8 cellular contexts compared by ENCODE assay signal in the genomic region with DNA sequence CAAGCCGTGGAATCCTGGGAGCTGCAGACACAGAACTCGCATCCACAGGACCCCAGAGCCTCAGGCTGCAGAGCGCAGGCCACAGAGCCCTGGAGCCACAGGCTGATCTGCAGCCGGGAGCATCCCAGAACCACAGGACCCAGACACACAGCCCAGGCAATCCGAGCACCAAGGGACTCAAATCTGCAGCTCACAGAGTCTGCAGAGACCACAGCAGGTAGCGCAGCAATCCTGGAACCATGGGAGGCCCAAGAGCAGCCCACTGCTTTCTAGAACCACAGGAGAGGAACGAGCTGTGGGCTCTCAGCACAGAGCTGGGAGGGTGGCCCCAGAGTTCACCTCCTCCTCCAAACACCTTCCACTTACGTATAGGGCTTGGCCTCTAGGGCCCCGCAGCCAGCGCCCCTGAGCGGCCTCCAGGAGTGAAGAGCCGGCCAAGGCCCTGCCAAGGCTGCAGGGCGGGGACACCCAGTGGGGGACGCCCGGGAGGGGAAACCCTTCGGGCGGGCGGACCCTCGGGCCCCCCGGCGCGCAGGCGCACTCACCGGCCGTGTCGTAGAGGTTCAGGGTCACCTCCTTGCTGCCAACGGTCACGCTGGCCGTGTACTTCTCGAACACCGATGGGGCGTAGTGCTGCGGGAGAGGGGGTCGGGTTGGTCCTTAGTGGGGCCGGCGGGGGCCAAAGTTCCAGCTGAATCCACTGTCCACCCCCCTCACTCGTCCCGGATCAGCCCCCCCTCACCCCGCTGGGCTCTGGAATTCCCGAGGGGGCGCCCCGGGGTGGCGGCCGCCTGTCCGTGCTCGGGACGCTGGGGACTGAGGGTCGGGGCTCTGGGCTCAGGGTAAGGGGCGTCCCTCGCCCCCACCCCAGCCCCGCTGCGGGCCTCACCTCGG. TPM values are rescaled to one million over a fixed set of nuclear protein-coding genes. Genes with fewer than 3 reads are reported as not detected.
DNase-seq lines count a peak whose midpoint lies in the region; ATAC-seq and TF ChIP-seq lines count a peak whose summit lies in the region.

No MANE protein-coding gene starts in this region.

- peaks cover 0 to 3% (median 0%) of the 10 kb centered on the region in 7 donors for H3K9me3 Mint-ChIP-seq in CD14-positive monocyte

- peak overlapping the region; percentile 81 to 89 for H3K4me3 Mint-ChIP-seq in CD14-positive monocyte

- H3K27ac ChIP-seq in KOPT-K1 (ENCODE audit: low read depth, low read length, poor library complexity, severe bottlenecking) = peak overlapping the region; percentile 95
- peak overlapping the region; percentile 100 for H3K27ac ChIP-seq in right atrium auricular region

- peaks cover 17 to 36% of the 10 kb centered on the region in 2 donors for H3K36me3 Mint-ChIP-seq in CD14-positive monocyte

- intact Hi-C loops in CD14-positive monocyte (cut with micrococcal nuclease) = loop anchor here (5.0 to 10.0 kb wide), 4 partner anchors 96 to 292 kb away; partner anchors contain the start of gene ORAI1 (in 1 of the 2)

- H3K27ac Mint-ChIP-seq in CD14-positive monocyte = peak overlapping the region in 4 of 7 donors; percentile 8 to 66 (median 40)

- no peaks in the 10 kb centered on the region for H3K27me3 ChIP-seq in right atrium auricular region

- H3K4me1 Mint-ChIP-seq in CD14-positive monocyte = peaks cover 68% of the 10 kb centered on the region

- H3K27me3 Mint-ChIP-seq in CD14-positive monocyte (ENCODE audit: low read depth in 3 of 3) = peaks cover 0 to 2% (median 0%) of the 10 kb centered on the region in 3 donors

- H3K4me1 ChIP-seq in right atrium auricular region = peaks cover 0 to 70% of the 10 kb centered on the region in 2 donors

- DNase-seq in CD14-positive monocyte (ENCODE audit: low spot score) (no peak), activated gamma-delta T cell (lab: John Stamatoyannopoulos, UW) (peak; percentile 61), right atrium auricular region (ENCODE audit: low spot score) (no peak), SIG-M5 treated with dmso at 0.1 percent for 504 hours (lab: John Stamatoyannopoulos, UW; ENCODE audit: unreplicated experiment) (no peak), DMS53 (lab: John Stamatoyannopoulos, UW) (no peak)
- DNase-seq in stimulated activated CD4-positive, alpha-beta T cell treated with anti-CD3 and anti-CD28 coated beads, Interleukin-1b, Interleukin-23, amount 100 ng/mL, for 48 hours = peak; percentile 66

- peak overlapping the region; percentile 46 to 60 for H3K4me3 ChIP-seq in right atrium auricular region

- TF ChIP-seq CTCF in CD14-positive monocyte (IDR thresholded peaks at IDR 0.05) (no peak), right atrium auricular region (IDR thresholded peaks at IDR 0.05) (no peak)

- no peak for ATAC-seq in GM19324 (IDR thresholded peaks at IDR 0.05; ENCODE audit: low FRiP score, unreplicated experiment)

- H3K36me3 ChIP-seq in KOPT-K1 (ENCODE audit: insufficient read depth, low read length) (peaks cover 36% of the 10 kb centered on the region), right atrium auricular region (peaks cover 7% of the 10 kb centered on the region)

- H3K9me3 ChIP-seq in KOPT-K1 (ENCODE audit: insufficient read depth, low read length, poor library complexity, severe bottlenecking) (no peaks in the 10 kb centered on the region), right atrium auricular region (no peaks in the 10 kb centered on the region)

RNA-seq across cellular contexts. Expression of gene RHOF, which starts 0.6 kb away (rescaled TPM):
- 10 to 100 TPM in 1 of 2 donors, 1 to 10 TPM in 1; 7.1 to 13.6 TPM for polyA plus RNA-seq in CD14-positive monocyte
- 10 to 100 TPM in 1 of 2 donors, 1 to 10 TPM in 1; 7.3 to 21.9 TPM for total RNA-seq in right atrium auricular region

RNA-seq across cellular contexts. Expression of gene SETD1B, which starts 11.0 kb away (rescaled TPM):
- under 1 TPM; 0.28 to 0.60 TPM for polyA plus RNA-seq in CD14-positive monocyte
- total RNA-seq in right atrium auricular region = 1 to 10 TPM; 6.0 to 9.3 TPM

Comparison
In these comparisons a context has a peak if more than half of its experiments do, and no peak if none do; other contexts are left out.
1. DNase-seq: peak in activated gamma-delta T cell (single experiment) and stimulated activated CD4-positive, alpha-beta T cell treated with anti-CD3 and anti-CD28 coated beads, Interleukin-1b, Interleukin-23, amount 100 ng/mL, for 48 hours (single experiment); none in CD14-positive monocyte (single experiment), right atrium auricular region (single experiment), SIG-M5 treated with dmso at 0.1 percent for 504 hours (single experiment) and DMS53 (single experiment).